ENCODE assay signal across 1 cellular context in the genomic region with DNA sequence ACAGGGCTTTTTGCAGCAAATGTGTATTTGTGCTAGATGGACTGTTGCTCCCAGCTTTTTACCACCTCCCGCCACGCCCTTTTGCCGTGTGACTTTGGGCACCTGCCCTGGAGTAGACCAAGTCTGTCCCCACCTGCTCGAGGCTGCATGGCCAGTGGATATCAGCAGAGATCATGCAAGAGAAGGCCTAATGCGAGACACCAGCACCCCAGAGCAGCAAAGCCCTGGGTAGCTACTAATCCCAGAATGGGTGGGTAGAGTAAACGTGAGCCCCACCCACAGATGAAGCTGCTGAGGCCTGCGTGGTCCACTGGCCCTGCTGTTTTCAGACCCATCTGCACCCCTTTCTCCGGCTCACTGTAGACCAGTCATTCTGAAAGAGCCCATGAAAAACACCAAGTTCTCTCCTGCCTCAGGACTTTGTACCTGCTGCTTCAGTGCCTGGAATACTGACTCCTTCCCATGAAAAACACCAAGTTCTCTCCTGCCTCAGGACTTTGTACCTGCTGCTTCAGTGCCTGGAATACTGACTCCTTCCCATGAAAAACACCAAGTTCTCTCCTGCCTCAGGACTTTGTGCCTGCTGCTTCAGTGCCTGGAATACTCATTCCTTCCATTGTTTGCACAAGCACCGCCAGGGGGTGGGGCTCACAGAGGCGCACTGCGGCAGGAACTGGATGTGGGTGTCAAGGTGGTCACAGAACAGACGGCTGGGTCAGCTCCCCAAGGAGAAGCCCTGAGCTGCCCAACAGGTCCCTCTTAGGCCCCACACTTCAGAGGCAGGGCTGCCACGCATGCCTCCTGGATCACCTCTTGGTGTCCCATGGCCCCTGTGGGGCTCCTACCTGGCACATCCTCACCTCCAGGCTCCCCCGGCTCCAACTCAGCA.
TF ChIP-seq lines count a peak whose summit lies in the region.

No MANE protein-coding gene starts in this region.

TF ChIP-seq in GM23338, 12 proteins besides CTCF, POLR2A, EP300 and RAD21 (continued from another document):
- TF ChIP-seq, protein P1, sequence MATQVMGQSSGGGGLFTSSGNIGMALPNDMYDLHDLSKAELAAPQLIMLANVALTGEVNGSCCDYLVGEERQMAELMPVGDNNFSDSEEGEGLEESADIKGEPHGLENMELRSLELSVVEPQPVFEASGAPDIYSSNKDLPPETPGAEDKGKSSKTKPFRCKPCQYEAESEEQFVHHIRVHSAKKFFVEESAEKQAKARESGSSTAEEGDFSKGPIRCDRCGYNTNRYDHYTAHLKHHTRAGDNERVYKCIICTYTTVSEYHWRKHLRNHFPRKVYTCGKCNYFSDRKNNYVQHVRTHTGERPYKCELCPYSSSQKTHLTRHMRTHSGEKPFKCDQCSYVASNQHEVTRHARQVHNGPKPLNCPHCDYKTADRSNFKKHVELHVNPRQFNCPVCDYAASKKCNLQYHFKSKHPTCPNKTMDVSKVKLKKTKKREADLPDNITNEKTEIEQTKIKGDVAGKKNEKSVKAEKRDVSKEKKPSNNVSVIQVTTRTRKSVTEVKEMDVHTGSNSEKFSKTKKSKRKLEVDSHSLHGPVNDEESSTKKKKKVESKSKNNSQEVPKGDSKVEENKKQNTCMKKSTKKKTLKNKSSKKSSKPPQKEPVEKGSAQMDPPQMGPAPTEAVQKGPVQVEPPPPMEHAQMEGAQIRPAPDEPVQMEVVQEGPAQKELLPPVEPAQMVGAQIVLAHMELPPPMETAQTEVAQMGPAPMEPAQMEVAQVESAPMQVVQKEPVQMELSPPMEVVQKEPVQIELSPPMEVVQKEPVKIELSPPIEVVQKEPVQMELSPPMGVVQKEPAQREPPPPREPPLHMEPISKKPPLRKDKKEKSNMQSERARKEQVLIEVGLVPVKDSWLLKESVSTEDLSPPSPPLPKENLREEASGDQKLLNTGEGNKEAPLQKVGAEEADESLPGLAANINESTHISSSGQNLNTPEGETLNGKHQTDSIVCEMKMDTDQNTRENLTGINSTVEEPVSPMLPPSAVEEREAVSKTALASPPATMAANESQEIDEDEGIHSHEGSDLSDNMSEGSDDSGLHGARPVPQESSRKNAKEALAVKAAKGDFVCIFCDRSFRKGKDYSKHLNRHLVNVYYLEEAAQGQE (IDR thresholded peaks at IDR 0.05; ENCODE audit: unreplicated experiment): no peak
- TF ChIP-seq ZNF114 (CRISPR knock-in tag; IDR thresholded peaks at IDR 0.05): no peak
